8 cellular contexts compared by ENCODE assay signal in genomic region chr21:37074195-37074510, GRCh38. TPM values are rescaled to one million over a fixed set of nuclear protein-coding genes. Genes with fewer than 3 reads are reported as not detected.
DNase-seq lines count a peak whose midpoint lies in the region; ATAC-seq, FAIRE-seq and TF ChIP-seq lines count a peak whose summit lies in the region.

No MANE protein-coding gene starts in this region.

- TF ChIP-seq EP300 in tibial nerve (IDR thresholded peaks at IDR 0.05): no peak

- H3K9me3 ChIP-seq in ascending aorta (no peaks in the 10 kb centered on the region), tibial nerve (peaks cover 0 to 6% (median 0%) of the 10 kb centered on the region in 4 donors)

- H3K27ac ChIP-seq in ascending aorta: peak overlapping the region; percentile 95 to 100
- H3K27ac ChIP-seq in tibial nerve: peak overlapping the region; percentile 93 to 99 (median 98)

- H3K4me1 ChIP-seq in ascending aorta: peaks cover 0 to 15% of the 10 kb centered on the region in 2 donors
- peaks cover 0 to 40% (median 12%) of the 10 kb centered on the region in 4 donors for H3K4me1 ChIP-seq in tibial nerve

- DNase-seq in COLO668 (lab: John Stamatoyannopoulos, UW; ENCODE audit: unreplicated experiment): peak; percentile 64
- peak; percentile 10 for DNase-seq in HuH-7 (ENCODE audit: low spot score)
- no peak for DNase-seq in ascending aorta (ENCODE audit: low spot score in 2 of 2)
- no peak for DNase-seq in left colon
- DNase-seq in tibial nerve (ENCODE audit: low spot score in 2 of 2): no peak
- DNase-seq in H54 (ENCODE audit: insufficient read length, low spot score): no peak

- no peaks in the 10 kb centered on the region for H3K27me3 ChIP-seq in ascending aorta
- H3K27me3 ChIP-seq in tibial nerve: no peaks in the 10 kb centered on the region

- TF ChIP-seq CTCF in ascending aorta (IDR thresholded peaks at IDR 0.05) (no peak), tibial nerve (IDR thresholded peaks at IDR 0.05) (no peak)

- intact Hi-C loops in ascending aorta (cut with DNase I): loop anchor here (5.0 kb wide), 3 partner anchors 148 to 917 kb away; partner anchors contain the start of genes DOP1B and VPS26C
- intact Hi-C loops in left colon (cut with DNase I, micrococcal nuclease): loop anchor here in 1 of 2 donors (10.0 kb wide), 1 partner anchor 89 kb away; no protein-coding TSS in a partner anchor

- ATAC-seq in left colon (peak; percentile 6), GM19455 (IDR thresholded peaks at IDR 0.05; ENCODE audit: unreplicated experiment) (no peak), GM19328 (IDR thresholded peaks at IDR 0.05; ENCODE audit: unreplicated experiment) (no peak)

- no peak for FAIRE-seq in H54 (lab: Jason Lieb, UNC)

- no peaks in the 10 kb centered on the region for H3K36me3 ChIP-seq in ascending aorta
- peaks cover 0 to 5% (median 0%) of the 10 kb centered on the region in 3 donors for H3K36me3 ChIP-seq in tibial nerve

- 2 to 3% methylated on average over 14 of the region's 14 CpGs for WGBS in tibial nerve, 2 donors

- H3K4me3 ChIP-seq in ascending aorta (peak overlapping the region; percentile 84 to 96), tibial nerve (peak overlapping the region; percentile 72 to 93 (median 86))

- no peak for TF ChIP-seq POLR2A in tibial nerve (IDR thresholded peaks at IDR 0.05)
- no peak for TF ChIP-seq POLR2A in H54 (IDR thresholded peaks at IDR 0.05; ENCODE audit: low read depth, low read length)

RNA-seq across cellular contexts. Expression of gene TTC3, which starts 1.1 kb away (rescaled TPM):
- total RNA-seq in ascending aorta (70.7 TPM), left colon (100 to 1,000 TPM in 1 of 2 donors, 10 to 100 TPM in 1; 99.8 to 106 TPM), tibial nerve (100 to 1,000 TPM; 136 to 259 (median 158) TPM)

RNA-seq across cellular contexts. Expression of gene PIGP, which starts 1.3 kb away (rescaled TPM):
- total RNA-seq in ascending aorta (0.64 TPM), left colon (10 to 100 TPM; 18.3 to 25.1 TPM), tibial nerve (10 to 100 TPM in 3 of 4 donors, 1 to 10 TPM in 1; 4.5 to 40.0 (median 26.5) TPM)

Comparison
In these comparisons a context has a peak if more than half of its experiments do, and no peak if none do; other contexts are left out.
1. DNase-seq: peak in COLO668 (single experiment) and HuH-7 (single experiment); none in ascending aorta (0 of 2), left colon (0 of 2), tibial nerve (0 of 2) and H54 (single experiment).